ENCODE assay signal across 9 cellular contexts in the genomic region with DNA sequence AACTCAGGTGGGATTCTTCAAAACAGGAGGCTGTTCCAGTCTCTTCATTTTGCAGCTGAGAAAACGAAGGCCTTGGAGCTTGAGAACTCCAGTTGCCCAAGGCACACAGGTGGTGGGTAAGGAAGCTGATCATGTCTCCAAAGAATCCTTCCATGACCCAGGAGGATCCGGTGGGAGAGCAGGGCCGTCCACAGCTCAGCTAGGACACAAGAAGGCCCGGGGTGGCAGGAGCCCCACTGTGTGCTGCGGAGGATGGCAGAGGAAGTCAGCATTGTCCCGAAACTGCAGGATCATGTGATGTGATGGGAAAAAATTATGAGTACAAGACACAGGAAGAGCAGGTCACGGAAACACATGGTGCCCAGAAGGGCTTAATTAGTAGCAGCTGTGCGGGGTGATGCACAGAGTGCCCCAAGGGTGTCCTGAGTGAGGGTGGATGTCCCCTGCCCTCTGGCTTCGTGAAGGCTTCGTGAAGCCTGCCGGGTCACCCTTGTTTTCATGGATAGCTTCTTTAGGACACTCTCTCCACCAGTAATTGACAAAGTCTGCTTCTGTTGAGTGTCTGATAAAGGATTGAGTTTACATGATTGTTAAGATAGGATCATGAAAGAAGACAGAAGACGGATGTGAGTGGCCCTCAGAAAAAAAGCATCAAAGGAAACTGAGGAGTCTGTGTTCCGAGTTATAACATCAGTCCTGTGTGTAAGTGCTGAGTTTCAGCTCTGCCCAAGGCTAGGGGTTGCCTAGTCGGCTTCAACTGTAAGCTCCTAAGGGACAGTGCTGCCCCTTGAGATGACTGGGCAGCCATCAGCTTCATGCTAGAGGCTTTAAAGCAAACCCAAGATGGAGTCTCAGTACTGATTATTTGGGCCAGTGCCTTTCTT. TPM values are rescaled to one million over a fixed set of nuclear protein-coding genes. Genes with fewer than 3 reads are reported as not detected.
A peak's percentile ranks its signal among the peaks of the same experiment; 100 is the strongest.
DNase-seq lines count a peak whose midpoint lies in the region; ATAC-seq and TF ChIP-seq lines count a peak whose summit lies in the region.
"Had no signal": no experiment of that assay in that cellular context is flagged by ENCODE, and none has a peak within 500 bp of the region (broad histone marks: within the 10 kb centered on the region; RNA-seq: fewer than 3 reads in every experiment).

No MANE protein-coding gene starts in this region.

- TF ChIP-seq CTCF in neural crest cell (conservative IDR thresholded peaks at IDR 0.05) = no peak

- intact Hi-C loops in dendritic cell treated with granulocyte-macrophage colony-stimulating factor and Interleukin-4, amounts not matched to agents 40 ng/mL and 50 ng/mL, for 4 days (cut with micrococcal nuclease) = loop anchor here (5.0 to 10.0 kb wide), 3 partner anchors 92 to 435 kb away; no protein-coding TSS in a partner anchor

- DNase-seq in AG20443 (ENCODE audit: low spot score) (peak; percentile 46), neural crest cell (ENCODE audit: low read depth, low spot score) (peak; percentile 29), NCI-H2227 (lab: John Stamatoyannopoulos, UW; ENCODE audit: unreplicated experiment) (no peak), COLO668 (lab: John Stamatoyannopoulos, UW; ENCODE audit: unreplicated experiment) (no peak), dedifferentiated amniotic fluid mesenchymal stem cell (ENCODE audit: extremely low spot score) (no peak)

- H3K27me3 Mint-ChIP-seq in dendritic cell treated with granulocyte-macrophage colony-stimulating factor and Interleukin-4, amounts not matched to agents 40 ng/mL and 50 ng/mL, for 4 days = peaks cover 11% of the 10 kb centered on the region
- H3K27me3 Mint-ChIP-seq in neural crest cell (ENCODE audit: low read depth) = no peaks in the 10 kb centered on the region
- H3K27me3 Mint-ChIP-seq: activated naive CD8-positive, alpha-beta T cell had no signal

- no peaks in the 10 kb centered on the region for H3K36me3 Mint-ChIP-seq in dendritic cell treated with granulocyte-macrophage colony-stimulating factor and Interleukin-4, amounts not matched to agents 40 ng/mL and 50 ng/mL, for 4 days (ENCODE audit: low read depth)
- no peaks in the 10 kb centered on the region for H3K36me3 Mint-ChIP-seq in neural crest cell (ENCODE audit: low read depth)
- H3K36me3 Mint-ChIP-seq: activated naive CD8-positive, alpha-beta T cell had no signal

- no peaks in the 10 kb centered on the region for H3K9me3 Mint-ChIP-seq in dendritic cell treated with granulocyte-macrophage colony-stimulating factor and Interleukin-4, amounts not matched to agents 40 ng/mL and 50 ng/mL, for 4 days
- peaks cover 5% of the 10 kb centered on the region for H3K9me3 Mint-ChIP-seq in neural crest cell

- ATAC-seq in HG03095 (IDR thresholded peaks at IDR 0.05; ENCODE audit: unreplicated experiment) = peak; percentile 4
- ATAC-seq in GM18861 (IDR thresholded peaks at IDR 0.05; ENCODE audit: unreplicated experiment) = no peak

- H3K4me3 Mint-ChIP-seq in dendritic cell treated with granulocyte-macrophage colony-stimulating factor and Interleukin-4, amounts not matched to agents 40 ng/mL and 50 ng/mL, for 4 days = no peak overlapping the region
- peak overlapping the region; percentile 74 for H3K4me3 Mint-ChIP-seq in neural crest cell

- H3K4me1 Mint-ChIP-seq in dendritic cell treated with granulocyte-macrophage colony-stimulating factor and Interleukin-4, amounts not matched to agents 40 ng/mL and 50 ng/mL, for 4 days (ENCODE audit: low read depth) = peaks cover 28% of the 10 kb centered on the region
- H3K4me1 Mint-ChIP-seq in neural crest cell = peaks cover 59% of the 10 kb centered on the region

- H3K27ac Mint-ChIP-seq in dendritic cell treated with granulocyte-macrophage colony-stimulating factor and Interleukin-4, amounts not matched to agents 40 ng/mL and 50 ng/mL, for 4 days = peak overlapping the region; percentile 31
- H3K27ac Mint-ChIP-seq in neural crest cell (ENCODE audit: unreplicated experiment) = peak overlapping the region; percentile 0
- H3K27ac Mint-ChIP-seq: activated naive CD8-positive, alpha-beta T cell had no signal

RNA-seq across cellular contexts. Expression of a gene that starts 33.8 kb away (rescaled TPM):
- 75.4 and 80.5 TPM in 2 replicates for total RNA-seq in neural crest cell

Comparison
In these comparisons a context has a peak if more than half of its experiments do, and no peak if none do; other contexts are left out.
1. DNase-seq: peak in AG20443 (single experiment) and neural crest cell (single experiment); none in NCI-H2227 (single experiment), COLO668 (single experiment) and dedifferentiated amniotic fluid mesenchymal stem cell (single experiment).